18 cellular contexts compared by ENCODE assay signal in the genomic region with DNA sequence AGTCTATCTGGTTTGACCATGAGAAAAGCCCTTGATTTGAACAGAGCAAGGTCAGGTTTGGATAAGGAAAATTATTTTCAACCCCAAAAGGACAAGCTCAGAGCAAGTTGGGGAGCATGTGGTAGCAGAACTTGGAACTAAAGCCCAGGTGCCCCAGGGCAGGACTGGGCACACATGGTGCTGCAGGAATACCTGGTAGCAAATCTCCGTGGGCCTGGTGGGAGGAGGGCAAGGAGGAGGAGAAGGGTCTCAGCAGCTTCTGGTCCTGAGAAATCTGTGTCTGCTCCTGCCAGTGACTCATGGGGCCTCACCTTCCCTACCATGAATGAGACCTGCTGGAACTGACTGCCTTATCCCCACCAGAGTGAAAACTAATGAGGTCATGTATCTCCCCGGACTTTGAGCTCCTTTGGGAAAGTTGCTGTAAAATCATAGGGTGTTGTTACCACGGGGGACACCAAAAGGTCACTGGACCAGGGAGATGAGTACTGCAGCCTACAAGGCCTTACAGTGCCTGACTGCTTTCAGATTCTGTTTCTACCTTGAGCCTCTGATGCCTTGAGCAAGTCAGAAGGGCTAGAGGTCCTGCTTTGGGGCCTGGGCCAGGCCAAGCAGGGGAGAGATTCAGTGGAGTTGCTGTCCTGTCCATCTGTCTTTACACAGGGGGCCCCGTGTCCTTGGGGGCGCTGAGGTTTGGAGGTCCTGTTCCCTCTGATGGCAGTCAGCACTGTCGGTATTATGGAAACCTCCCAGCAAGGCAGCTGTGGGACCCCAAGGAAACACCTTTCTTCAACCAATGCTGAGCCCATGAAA.
"Had no signal": no experiment of that assay in that cellular context is flagged by ENCODE, and none has a peak within 500 bp of the region (broad histone marks: within the 10 kb centered on the region; RNA-seq: fewer than 3 reads in every experiment).

No MANE protein-coding gene starts in this region.

- H3K4me3 ChIP-seq: dorsolateral prefrontal cortex, esophagus muscularis mucosa, gastrocnemius medialis, ovary had no signal

- FAIRE-seq: endometrium, urothelium cell line had no signal

- H3K4me1 ChIP-seq: esophagus muscularis mucosa had no signal

- H3K27ac ChIP-seq: dorsolateral prefrontal cortex, epithelial cell of prostate, esophagus muscularis mucosa, gastrocnemius medialis, ovary had no signal

- H3K27me3 ChIP-seq: gastrocnemius medialis, ovary had no signal

- H3K4me3 Mint-ChIP-seq: immature natural killer cell; naive thymus-derived CD4-positive, alpha-beta T cell; type B pancreatic cell had no signal

- H3K36me3 Mint-ChIP-seq: immature natural killer cell; naive thymus-derived CD4-positive, alpha-beta T cell; type B pancreatic cell had no signal

- DNase-seq: central memory CD4-positive, alpha-beta T cell; cortex of kidney; dorsolateral prefrontal cortex; effector memory CD4-positive, alpha-beta T cell; gastrocnemius medialis; immature natural killer cell; left colon; mesendoderm; naive thymus-derived CD4-positive, alpha-beta T cell; ovary; stimulated activated CD4-positive, alpha-beta T cell treated with anti-CD3 and anti-CD28 coated beads, Interleukin-2, amount 100 ng/mL, for 48 hours; stimulated activated naive CD4-positive, alpha-beta T cell treated with Interleukin-2 at 50 U/mL for 16 hours had no signal

- ATAC-seq: gastrocnemius medialis, left colon, sciatic nerve had no signal

- H3K4me1 Mint-ChIP-seq: immature natural killer cell; naive thymus-derived CD4-positive, alpha-beta T cell had no signal

- H3K36me3 ChIP-seq: esophagus muscularis mucosa, gastrocnemius medialis, ovary had no signal

- H3K27ac Mint-ChIP-seq: immature natural killer cell; naive thymus-derived CD4-positive, alpha-beta T cell; type B pancreatic cell had no signal

- H3K9me3 ChIP-seq: esophagus muscularis mucosa, gastrocnemius medialis, ovary had no signal
